Comparison of ENCODE assay signal across 8 cellular contexts in genomic region chr20:25750765-25751696, GRCh38. TPM values are rescaled to one million over a fixed set of nuclear protein-coding genes. Genes with fewer than 3 reads are reported as not detected.
DNase-seq lines count a peak whose midpoint lies in the region; ATAC-seq, FAIRE-seq and TF ChIP-seq lines count a peak whose summit lies in the region.

No MANE protein-coding gene starts in this region.

- H3K36me3 ChIP-seq in IMR-90 (ENCODE audit: control insufficient read depth, insufficient read depth, low read length) (no peaks in the 10 kb centered on the region), HepG2 (replicated peaks in 1 of 2; ENCODE audit: control insufficient read depth in 1 of 2, insufficient read depth in 2 of 2, low read length in 2 of 2) (no peaks in the 10 kb centered on the region)

- no peaks in the 10 kb centered on the region for H3K79me1 ChIP-seq in IMR-90 (ENCODE audit: low read depth in 1 of 2, low read length in 2 of 2)

- H2BK5ac ChIP-seq in IMR-90 (ENCODE audit: low read depth, low read length, poor library complexity, severe bottlenecking): no peak overlapping the region

- H2BK20ac ChIP-seq in IMR-90 (ENCODE audit: low read depth, low read length): no peak overlapping the region

- no peaks in the 10 kb centered on the region for H4K20me1 ChIP-seq in IMR-90 (ENCODE audit: insufficient read depth, low read length)
- no peaks in the 10 kb centered on the region for H4K20me1 ChIP-seq in HepG2 (ENCODE audit: insufficient read depth, low read length)

- H3K4me1 Mint-ChIP-seq in activated B cell treated with CpG ODN at 0.5 μM for 24 hours: peaks cover 14% of the 10 kb centered on the region
- H3K4me1 Mint-ChIP-seq in central memory CD8-positive, alpha-beta T cell: peaks cover 17% of the 10 kb centered on the region

- DNase-seq in ACHN: peak; percentile 66
- peak; percentile 28 for DNase-seq in IMR-90
- DNase-seq in activated B cell treated with CpG ODN at 0.5 μM for 24 hours: peak; percentile 32
- DNase-seq in central memory CD8-positive, alpha-beta T cell (ENCODE audit: low spot score in 2 of 2): peak in 1 of 2 donors; percentile 36
- peak; percentile 70 for DNase-seq in HepG2 (ENCODE audit: low spot score)
- peak; percentile 32 to 54 for DNase-seq in stimulated activated CD4-positive, alpha-beta T cell treated with anti-CD3 and anti-CD28 coated beads, Interleukin-4, amount 100 ng/mL, for 48 hours (ENCODE audit: low read depth in 2 of 2)
- DNase-seq in RPMI8226: no peak

- H3K4me1 ChIP-seq in IMR-90 (ENCODE audit: control insufficient read depth, insufficient read depth, low read length) (no peaks in the 10 kb centered on the region), HepG2 (ENCODE audit: insufficient read depth, low read length) (peaks cover 24% of the 10 kb centered on the region)

- 30% methylated on average over 10 of the region's 36 CpGs; no CpG with 5 or more reads in 1 of the 2 experiments for WGBS in IMR-90 (ENCODE audit: extremely low coverage in 2 of 2, insufficient read length in 1 of 2), 2 experiments
- WGBS in HepG2 (ENCODE audit: low lambda C conversion rate): 3% methylated on average over 36 of the region's 36 CpGs

- H3K27ac Mint-ChIP-seq in activated B cell treated with CpG ODN at 0.5 μM for 24 hours: peak overlapping the region; percentile 41
- peak overlapping the region; percentile 83 for H3K27ac Mint-ChIP-seq in central memory CD8-positive, alpha-beta T cell (ENCODE audit: low read depth)

- no peak overlapping the region for H2AK5ac ChIP-seq in IMR-90 (ENCODE audit: low read depth, low read length)

- peak overlapping the region; percentile 93 for H4K5ac ChIP-seq in IMR-90 (ENCODE audit: low read depth, low read length)

- no peaks in the 10 kb centered on the region for H3K79me2 ChIP-seq in HepG2 (ENCODE audit: insufficient read depth, low read length)

- dilution Hi-C loops in IMR-90 (cut with HindIII; ENCODE audit: low sequenced_read_pairs, unreplicated experiment): no loop called here

- peak overlapping the region; percentile 73 for H3K9ac ChIP-seq in IMR-90 (ENCODE audit: low read depth, low read length)
- peak overlapping the region; percentile 77 for H3K9ac ChIP-seq in HepG2 (ENCODE audit: insufficient read depth, low read depth, low read length)

- no peak for TF ChIP-seq CTCF in IMR-90 (conservative IDR thresholded peaks at IDR 0.05; ENCODE audit: low read depth, low read length)
- TF ChIP-seq CTCF in activated B cell treated with CpG ODN at 0.5 μM for 24 hours (IDR thresholded peaks at IDR 0.05): no peak
- no peak for TF ChIP-seq CTCF in HepG2 (CRISPR knock-in tag; IDR thresholded peaks at IDR 0.05)

- H3K23ac ChIP-seq in IMR-90 (ENCODE audit: low read depth, low read length): no peak overlapping the region

- H2BK15ac ChIP-seq in IMR-90 (ENCODE audit: low read depth, low read length): no peak overlapping the region

- CTCF ChIA-PET in IMR-90 (lab: Yijun Ruan, JAX): no interaction called here
- CTCF ChIA-PET in activated B cell treated with CpG ODN at 0.5 μM for 24 hours (lab: Charles Lee): no interaction called here
- CTCF ChIA-PET in HepG2 (lab: Yijun Ruan, JAX; ENCODE audit: low intra/inter-chr PET ratio, low total read pairs): no interaction called here

- in situ Hi-C loops in ACHN (cut with HindIII; ENCODE audit: low pct_ligation_motif_present, low pct_unique_long_range_greater_than_20kb, low sequenced_read_pairs): no loop called here
- in situ Hi-C loops in IMR-90 (cut with MboI; ENCODE audit: low sequenced_read_pairs): no loop called here
- in situ Hi-C loops in HepG2 (cut with HindIII; ENCODE audit: extremely low pct_ligation_motif_present, low pct_unique_long_range_greater_than_20kb): no loop called here

- H3K9me3 Mint-ChIP-seq in activated B cell treated with CpG ODN at 0.5 μM for 24 hours: no peaks in the 10 kb centered on the region
- H3K9me3 Mint-ChIP-seq in central memory CD8-positive, alpha-beta T cell: no peaks in the 10 kb centered on the region

- peak; percentile 38 for TF ChIP-seq POLR2A in GM19193 (IDR thresholded peaks at IDR 0.05; ENCODE audit: extremely low read depth, insufficient read depth, insufficient read length)
- no peak for TF ChIP-seq POLR2A in IMR-90 (IDR thresholded peaks at IDR 0.05; ENCODE audit: low read depth, low read length)
- TF ChIP-seq POLR2A in HepG2 (IDR thresholded peaks at IDR 0.05; ENCODE audit: insufficient read depth in 1 of 2, low read depth in 2 of 2, low read length in 2 of 2): peak; percentile 73 to 95

- H3K27me3 ChIP-seq in IMR-90 (ENCODE audit: control insufficient read depth, insufficient read depth, low read length): 0 out of 2 replicates have a peak, but pooled peaks cover 2% of the 10 kb centered on the region
- H3K27me3 ChIP-seq in HepG2 (ENCODE audit: control insufficient read depth in 1 of 2, insufficient read depth in 2 of 2, low read length in 2 of 2): no peaks in the 10 kb centered on the region; a peak in 1 of 5 replicates

- intact Hi-C loops in IMR-90 (cut with micrococcal nuclease) (no loop called here), activated B cell treated with CpG ODN at 0.5 μM for 24 hours (cut with micrococcal nuclease) (loop anchor here (1.0 kb wide), 2 partner anchors 55 to 127 kb away; partner anchors contain the start of genes NANP and ZNF337), HepG2 (cut with micrococcal nuclease; ENCODE audit: unreplicated experiment) (loop anchor here (1.0 to 5.0 kb wide), 3 partner anchors 32 to 116 kb away; partner anchors contain the start of gene ZNF337)

- H2BK120ac ChIP-seq in IMR-90 (ENCODE audit: low read depth, low read length): no peak overlapping the region

- peak; percentile 95 for ATAC-seq in IMR-90 (ENCODE audit: low read depth)
- ATAC-seq in activated B cell treated with CpG ODN at 0.5 μM for 24 hours (ENCODE audit: low read depth): peak; percentile 98
- peak; percentile 75 for ATAC-seq in central memory CD8-positive, alpha-beta T cell (replicated peaks; ENCODE audit: extremely low read depth, poor library complexity, severe bottlenecking)
- peak; percentile 96 for ATAC-seq in HepG2

- H3K4me2 ChIP-seq in IMR-90 (ENCODE audit: low read depth, low read length) (peak overlapping the region; percentile 99), HepG2 (ENCODE audit: low read depth, low read length) (peak overlapping the region; percentile 100)

- peak overlapping the region; percentile 85 for H2AK9ac ChIP-seq in IMR-90 (replicated peaks; ENCODE audit: low read depth, low read length, poor library complexity)

- H3K27ac ChIP-seq in IMR-90 (ENCODE audit: insufficient read depth, low read length): no peak overlapping the region
- H3K27ac ChIP-seq in HepG2 (ENCODE audit: extremely low read length, insufficient read depth, low read length): peak overlapping the region; percentile 19

- no peak overlapping the region for H3K18ac ChIP-seq in IMR-90 (ENCODE audit: low read depth, low read length)

- H3K4me3 Mint-ChIP-seq in activated B cell treated with CpG ODN at 0.5 μM for 24 hours: peak overlapping the region; percentile 84
- peak overlapping the region; percentile 78 for H3K4me3 Mint-ChIP-seq in central memory CD8-positive, alpha-beta T cell

- H3K4ac ChIP-seq in IMR-90 (ENCODE audit: low read depth, low read length): peak overlapping the region; percentile 48

- peak overlapping the region; percentile 56; the same call in 1 of the 2 replicates for H3K14ac ChIP-seq in IMR-90 (replicated peaks; ENCODE audit: low read depth, low read length)

- H4K91ac ChIP-seq in IMR-90 (ENCODE audit: insufficient read depth, low read depth, low read length): peak overlapping the region; percentile 24; the same call in 1 of the 2 replicates

- no peak overlapping the region for H3K56ac ChIP-seq in IMR-90 (ENCODE audit: extremely low read depth, insufficient read depth, low read length)

- POLR2A ChIA-PET in IMR-90 (lab: Charles Lee; ENCODE audit: unreplicated experiment) (no interaction called here), activated B cell treated with CpG ODN at 0.5 μM for 24 hours (lab: Charles Lee) (no interaction called here), HepG2 (lab: Yijun Ruan, JAX) (interaction anchor here (0.6 to 1.8 kb wide), 9 partner anchors 9 to 353 kb away, joined by 3 to 6 read pairs (median 3); partner anchors contain the start of gene ZNF337)

- FAIRE-seq in HepG2 (lab: Jason Lieb, UNC): no peak

- TF ChIP-seq EP300 in HepG2 (IDR thresholded peaks at IDR 0.05; ENCODE audit: low read depth in 2 of 2, low read length in 2 of 2) (no peak), HepG2 (CRISPR knock-in tag; IDR thresholded peaks at IDR 0.05; ENCODE audit: borderline replicate concordance) (no peak)

- H2AFZ ChIP-seq in IMR-90 (replicated peaks; ENCODE audit: low read length, poor library complexity): peak overlapping the region; percentile 95
- H2AFZ ChIP-seq in HepG2 (ENCODE audit: low read length): peak overlapping the region; percentile 99

- no peaks in the 10 kb centered on the region for H3K27me3 Mint-ChIP-seq in activated B cell treated with CpG ODN at 0.5 μM for 24 hours
- no peaks in the 10 kb centered on the region for H3K27me3 Mint-ChIP-seq in central memory CD8-positive, alpha-beta T cell

- H3K4me3 ChIP-seq in IMR-90 (ENCODE audit: insufficient read depth, low read depth, low read length) (peak overlapping the region; percentile 58), HepG2 (replicated peaks in 1 of 3; ENCODE audit: insufficient read depth in 1 of 3, low read depth in 2 of 3, low read length in 3 of 3) (peak overlapping the region; percentile 62 to 85 (median 74))

- no peaks in the 10 kb centered on the region for H3K9me3 ChIP-seq in IMR-90 (ENCODE audit: control insufficient read depth, insufficient read depth, low read length)
- H3K9me3 ChIP-seq in HepG2 (ENCODE audit: low read length): no peaks in the 10 kb centered on the region

- H4K8ac ChIP-seq in IMR-90 (ENCODE audit: low read depth in 2 of 2, low read length in 2 of 2): peak overlapping the region; percentile 71 to 95; a peak in 3 of 4 replicates

- no peak for TF ChIP-seq RAD21 in IMR-90 (IDR thresholded peaks at IDR 0.05; ENCODE audit: low read length)
- TF ChIP-seq RAD21 in HepG2 (CRISPR knock-in tag; IDR thresholded peaks at IDR 0.05): no peak

- 0 out of 2 replicates have a peak, but pooled peaks cover 3% of the 10 kb centered on the region for H3K9me1 ChIP-seq in IMR-90 (ENCODE audit: insufficient read depth, low read length)

- BruUV-seq in IMR-90 (replicated peaks; lab: Mats Ljungman, UMichigan) (no TSS peak), HepG2 (replicated peaks; lab: Mats Ljungman, UMichigan) (TSS peak; percentile 64)

- no peaks in the 10 kb centered on the region for H3K36me3 Mint-ChIP-seq in activated B cell treated with CpG ODN at 0.5 μM for 24 hours (ENCODE audit: low read depth)
- H3K36me3 Mint-ChIP-seq in central memory CD8-positive, alpha-beta T cell (ENCODE audit: insufficient read depth): peaks cover 3% of the 10 kb centered on the region

RNA-seq across cellular contexts. Expression of gene ZNF337, which starts 54.4 kb away (rescaled TPM):
- total RNA-seq in IMR-90 (2012; rRNA removed): 15.8 and 16.5 TPM in 2 replicates
- 8.5 and 10.4 TPM in 2 replicates for polyA plus RNA-seq in IMR-90 (2012; rRNA removed)
- polyA plus RNA-seq in IMR-90 (2012; cell fraction: cytosol; rRNA removed): 1.7 and 3.4 TPM in 2 replicates
- polyA plus RNA-seq in IMR-90 (2012; cell fraction: nucleus; rRNA removed; ENCODE audit: low replicate concordance): 22.7 and 110 TPM in 2 replicates
- 13.5 and 15.5 TPM in 2 replicates for total RNA-seq in activated B cell treated with CpG ODN at 0.5 μM for 24 hours
- 19.0 and 19.6 TPM in 2 replicates for total RNA-seq in HepG2 (2016; rRNA removed; fragmentation: Illumina TruSeq; extraction: Trizol)
- 2.2 and 3.0 TPM in 2 replicates for total RNA-seq in HepG2 (2016; cell fraction: cytosol; rRNA removed; fragmentation: Illumina TruSeq; extraction: Trizol; ENCODE audit: low read depth)
- 18.2 and 18.3 TPM in 2 replicates for total RNA-seq in HepG2 (2016; cell fraction: insoluble cytoplasmic fraction; rRNA removed; fragmentation: Illumina TruSeq; extraction: Trizol)
- 7.8 and 8.0 TPM in 2 replicates for total RNA-seq in HepG2 (2016; cell fraction: membrane; rRNA removed; fragmentation: Illumina TruSeq; extraction: Trizol)
- total RNA-seq in HepG2 (2016; cell fraction: nucleus; rRNA removed; fragmentation: Illumina TruSeq; extraction: Trizol): 24.6 and 29.8 TPM in 2 replicates
- polyA plus RNA-seq in HepG2 (2011; rRNA removed): 17.0 and 22.8 TPM in 2 replicates
- polyA plus RNA-seq in HepG2 (2011; cell fraction: cytosol; rRNA removed): 5.9 and 8.4 TPM in 2 replicates
- 55.7 and 72.7 TPM in 2 replicates for polyA plus RNA-seq in HepG2 (2011; cell fraction: nucleus; rRNA removed)
- polyA plus RNA-seq in HepG2 (2012): 15.5 and 18.3 TPM in 2 replicates
- 0.73 and 0.76 TPM in 2 replicates for polyA plus RNA-seq in HepG2 (2016; cell fraction: cytosol; fragmentation: Illumina TruSeq; extraction: Trizol; ENCODE audit: low read depth)
- 11.0 and 11.6 TPM in 2 replicates for polyA plus RNA-seq in HepG2 (2016; cell fraction: insoluble cytoplasmic fraction; fragmentation: Illumina TruSeq; extraction: Trizol; ENCODE audit: low read depth)
- polyA plus RNA-seq in HepG2 (2016; cell fraction: membrane; fragmentation: Illumina TruSeq; extraction: Trizol; ENCODE audit: low read depth): 2.0 and 2.3 TPM in 2 replicates
- polyA plus RNA-seq in HepG2 (2016; cell fraction: nucleus; fragmentation: Illumina TruSeq; extraction: Trizol; ENCODE audit: insufficient read depth, low read depth): 53.5 and 55.7 TPM in 2 replicates
- 9.7 and 16.6 TPM in 2 replicates for polyA minus RNA-seq in HepG2 (2011; rRNA and poly(A)+ RNA removed; ENCODE audit: low replicate concordance)
- 8.7 and 9.0 TPM in 2 replicates for polyA minus RNA-seq in HepG2 (2011; cell fraction: cytosol; rRNA and poly(A)+ RNA removed)
- 34.9 and 55.6 TPM in 2 replicates for polyA minus RNA-seq in HepG2 (2011; cell fraction: nucleus; rRNA and poly(A)+ RNA removed)
